In the genomic region with DNA sequence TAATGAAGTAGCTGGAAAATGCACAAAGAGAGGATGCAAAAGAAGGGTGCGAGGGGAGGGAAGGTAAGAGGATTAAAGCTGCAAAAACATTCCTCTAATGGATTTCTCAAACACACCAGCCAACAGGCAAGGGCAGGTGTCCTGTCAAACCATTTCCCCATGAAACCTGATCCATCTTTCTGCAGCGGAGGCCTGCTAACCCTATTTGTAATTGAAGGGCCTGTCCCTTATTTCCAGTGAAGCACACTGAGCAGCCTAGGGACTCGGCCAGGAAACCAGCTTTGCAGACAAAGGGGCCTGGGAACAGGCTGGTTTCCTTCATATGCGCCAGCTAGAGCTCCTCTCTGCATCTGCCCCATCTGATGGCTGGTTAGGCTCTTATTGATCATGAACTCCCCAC, we compare ENCODE assay signal across 11 cellular contexts. TPM values are rescaled to one million over a fixed set of nuclear protein-coding genes. Genes with fewer than 3 reads are reported as not detected.
DNase-seq lines count a peak whose midpoint lies in the region; ATAC-seq and TF ChIP-seq lines count a peak whose summit lies in the region.
"Had no signal": no experiment of that assay in that cellular context is flagged by ENCODE, and none has a peak within 500 bp of the region (broad histone marks: within the 10 kb centered on the region; RNA-seq: fewer than 3 reads in every experiment).

No MANE protein-coding gene starts in this region.

- intact Hi-C loops in breast epithelium (cut with DNase I; ENCODE audit: low total_unique reads) (loop anchor here (10.0 kb wide), 1 partner anchor 129 kb away; no protein-coding TSS in a partner anchor), MCF 10A (cut with micrococcal nuclease) (no loop called here), tibial artery (cut with DNase I; ENCODE audit: low total_unique reads) (no loop called here), left ventricle myocardium superior (cut with micrococcal nuclease) (no loop called here)

- H3K27ac ChIP-seq in breast epithelium (peak overlapping the region; percentile 79 to 93), tibial artery (no peak overlapping the region)
- H3K27ac ChIP-seq: parathyroid adenoma had no signal

- H3K27me3 Mint-ChIP-seq in MCF 10A (ENCODE audit: insufficient read depth, unreplicated experiment): no peaks in the 10 kb centered on the region

- no peaks in the 10 kb centered on the region for H3K36me3 Mint-ChIP-seq in MCF 10A (ENCODE audit: insufficient read depth, unreplicated experiment)
- H3K36me3 Mint-ChIP-seq: activated CD8-positive, alpha-beta memory T cell treated with anti-CD3 and anti-CD28 coated beads, Interleukin-2, amount 10 ng/mL, durations not matched to agents 7 days and 5 days had no signal

- no peak for ATAC-seq in left ventricle myocardium superior
- ATAC-seq: activated CD8-positive, alpha-beta memory T cell treated with anti-CD3 and anti-CD28 coated beads, Interleukin-2, amount 10 ng/mL, durations not matched to agents 7 days and 5 days; PC-3 had no signal

- TF ChIP-seq CTCF in breast epithelium (IDR thresholded peaks at IDR 0.05): no peak
- TF ChIP-seq CTCF in MCF 10A (IDR thresholded peaks at IDR 0.05; ENCODE audit: unreplicated experiment): no peak
- TF ChIP-seq CTCF in tibial artery (IDR thresholded peaks at IDR 0.05): no peak

- H3K9me3 ChIP-seq in breast epithelium (no peaks in the 10 kb centered on the region), tibial artery (no peaks in the 10 kb centered on the region)

- DNase-seq in breast epithelium (ENCODE audit: low spot score in 2 of 2): no peak
- no peak for DNase-seq in MCF 10A (ENCODE audit: unreplicated experiment)
- DNase-seq in SHP77 treated with DMSO at 0.1 percent for 48 hours (lab: John Stamatoyannopoulos, UW): peak; percentile 74
- peak; percentile 70 for DNase-seq in medulla oblongata (ENCODE audit: extremely low spot score)
- DNase-seq in NCI-H2227 treated with DMSO at 0.1 percent for 48 hours (lab: John Stamatoyannopoulos, UW): no peak
- no peak for DNase-seq in tibial artery
- no peak for DNase-seq in globus pallidus (ENCODE audit: low spot score)
- DNase-seq in left ventricle myocardium superior: no peak
- DNase-seq: activated CD8-positive, alpha-beta memory T cell treated with anti-CD3 and anti-CD28 coated beads, Interleukin-2, amount 10 ng/mL, durations not matched to agents 7 days and 5 days; PC-3 had no signal

- H3K9me3 Mint-ChIP-seq in MCF 10A (ENCODE audit: unreplicated experiment): no peaks in the 10 kb centered on the region

- H3K4me3 ChIP-seq in breast epithelium (no peak overlapping the region), tibial artery (no peak overlapping the region)

- CTCF ChIA-PET in MCF 10A (lab: Yijun Ruan, JAX): interaction anchor here (0.7 to 4.6 kb wide), 7 partner anchors 8 to 212 kb away, joined by 3 to 26 read pairs (median 4); no protein-coding TSS in a partner anchor

- H3K36me3 ChIP-seq in breast epithelium (no peaks in the 10 kb centered on the region), tibial artery (peaks cover 0 to 27% (median 9%) of the 10 kb centered on the region in 3 donors)

- no TSS peak for BruUV-seq in MCF 10A (replicated peaks; lab: Mats Ljungman, UMichigan)

- POLR2A ChIA-PET in MCF 10A (lab: Yijun Ruan, JAX): interaction anchor here (0.7 to 1.7 kb wide), 5 partner anchors 10 to 210 kb away, joined by 3 read pairs; no protein-coding TSS in a partner anchor

- no peak overlapping the region for H3K4me3 Mint-ChIP-seq in MCF 10A (ENCODE audit: unreplicated experiment)
- H3K4me3 Mint-ChIP-seq: activated CD8-positive, alpha-beta memory T cell treated with anti-CD3 and anti-CD28 coated beads, Interleukin-2, amount 10 ng/mL, durations not matched to agents 7 days and 5 days had no signal

- no peak for TF ChIP-seq POLR2A in breast epithelium (IDR thresholded peaks at IDR 0.05)

- no peak overlapping the region for H3K27ac Mint-ChIP-seq in MCF 10A (ENCODE audit: low read depth, unreplicated experiment)
- H3K27ac Mint-ChIP-seq: activated CD8-positive, alpha-beta memory T cell treated with anti-CD3 and anti-CD28 coated beads, Interleukin-2, amount 10 ng/mL, durations not matched to agents 7 days and 5 days had no signal

- H3K4me1 Mint-ChIP-seq in MCF 10A (ENCODE audit: insufficient read depth, unreplicated experiment): peaks cover 12% of the 10 kb centered on the region
- H3K4me1 Mint-ChIP-seq: activated CD8-positive, alpha-beta memory T cell treated with anti-CD3 and anti-CD28 coated beads, Interleukin-2, amount 10 ng/mL, durations not matched to agents 7 days and 5 days had no signal

- H3K27me3 ChIP-seq in breast epithelium (no peaks in the 10 kb centered on the region), tibial artery (no peaks in the 10 kb centered on the region)

- peaks cover 0 to 4% of the 10 kb centered on the region in 2 donors for H3K4me1 ChIP-seq in breast epithelium
- H3K4me1 ChIP-seq in tibial artery: peaks cover 0 to 28% (median 12%) of the 10 kb centered on the region in 4 donors
- H3K4me1 ChIP-seq: parathyroid adenoma had no signal

RNA-seq across cellular contexts. Expression of a gene that starts 52.9 kb away (rescaled TPM):
- total RNA-seq in breast epithelium (10 to 100 TPM; 48.8 to 56.6 (median 55.1) TPM), MCF 10A (2022) (1.8 and 2.3 TPM in 2 replicates), left ventricle myocardium superior (5.5 TPM)
- total RNA-seq: activated CD8-positive, alpha-beta memory T cell treated with anti-CD3 and anti-CD28 coated beads, Interleukin-2, amount 10 ng/mL, durations not matched to agents 7 days and 5 days had no signal

Comparison
In these comparisons a context has a peak if more than half of its experiments do, and no peak if none do; other contexts are left out.
1. DNase-seq: peak in SHP77 treated with DMSO at 0.1 percent for 48 hours (single experiment) and medulla oblongata (single experiment); none in breast epithelium (0 of 2), MCF 10A (single experiment), NCI-H2227 treated with DMSO at 0.1 percent for 48 hours (single experiment), tibial artery (0 of 2), globus pallidus (single experiment) and left ventricle myocardium superior (single experiment).
2. H3K27ac ChIP-seq: peak in breast epithelium (2 of 2); none in tibial artery (0 of 2).